29 cellular contexts compared by ENCODE assay signal in the genomic region with DNA sequence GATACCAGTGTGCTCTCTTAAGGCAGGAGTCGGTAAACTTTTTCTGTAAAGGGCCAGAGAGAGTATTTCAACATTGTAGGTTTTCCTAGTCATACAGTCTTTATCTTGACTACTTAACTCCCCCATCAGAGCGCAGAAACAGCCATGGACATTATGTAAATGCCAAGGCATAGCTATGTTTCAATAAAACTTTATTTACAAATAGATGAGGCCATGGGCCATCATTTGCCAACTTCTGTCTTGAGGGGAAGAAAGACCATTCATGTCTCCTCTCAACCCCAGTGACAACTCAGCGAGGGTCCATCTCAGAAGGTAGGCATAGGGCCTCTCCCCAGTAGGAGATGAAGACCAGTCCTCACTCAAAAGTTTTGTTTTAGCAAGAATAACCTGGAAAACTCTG.
"Had no signal": no experiment of that assay in that cellular context is flagged by ENCODE, and none has a peak within 500 bp of the region (broad histone marks: within the 10 kb centered on the region; RNA-seq: fewer than 3 reads in every experiment).

No MANE protein-coding gene starts in this region.

- H3K36me3 ChIP-seq: stomach, suprapubic skin, thoracic aorta, thyroid gland, tibial artery, tibial nerve, transverse colon, upper lobe of left lung, upper lobe of right lung, uterus, vagina had no signal

- H3K4me3 Mint-ChIP-seq: stimulated activated effector memory CD8-positive, alpha-beta T cell treated with anti-CD3 and anti-CD28 coated beads, Interleukin-12 subunit alpha, Interleukin-12 subunit beta, amount 100 ng/mL, for 72 hours; stimulated activated memory B cell treated with anti-CD40 and anti-IgM and Interleukin-4, amounts not matched to agents 10 μg/mL and 1 μg/mL and 100 μg/mL, for 72 hours; stimulated activated naive B cell treated with anti-CD40 and anti-IgM and Interleukin-4, amounts not matched to agents 10 μg/mL and 1 μg/mL and 100 μg/mL, for 72 hours; stimulated activated naive CD8-positive, alpha-beta T cell treated with anti-CD3 and anti-CD28 coated beads, Interleukin-15, amount 100 ng/mL, for 72 hours; stimulated activated naive CD8-positive, alpha-beta T cell treated with anti-CD3 and anti-CD28 coated beads, Interleukin-15, Interleukin-2, amounts not matched to agents 100 ng/mL and 50 ng/mL, for 24 hours; type B pancreatic cell had no signal

- H3K27me3 ChIP-seq: stomach, suprapubic skin, testis, thyroid gland, tibial artery, tibial nerve, transverse colon, upper lobe of left lung, upper lobe of right lung, uterus, vagina had no signal

- DNase-seq: stimulated activated CD4-positive, alpha-beta T cell treated with anti-CD3 and anti-CD28 coated beads, Interleukin-2, amount 100 ng/mL, for 48 hours; stimulated activated CD4-positive, alpha-beta T cell treated with anti-CD3 and anti-CD28 coated beads, Interleukin-4, amount 100 ng/mL, for 1 hour; stimulated activated CD4-positive, alpha-beta T cell treated with anti-CD3 and anti-CD28 coated beads, Interleukin-4, amount 100 ng/mL, for 24 hours; stimulated activated CD4-positive, alpha-beta T cell treated with anti-CD3 and anti-CD28 coated beads, Interleukin-4, amount 100 ng/mL, for 4 hours; stimulated activated CD8-positive, alpha-beta memory T cell treated with anti-CD3 and anti-CD28 coated beads, Interleukin-4, amount 100 ng/mL, for 48 hours; stimulated activated naive B cell treated with anti-CD40 and anti-IgM and Interleukin-4, amounts not matched to agents 10 μg/mL and 1 μg/mL and 100 μg/mL, for 72 hours; stimulated activated naive CD4-positive, alpha-beta T cell; stimulated activated naive CD4-positive, alpha-beta T cell treated with Interleukin-2 at 50 U/mL for 16 hours; stimulated activated naive CD8-positive, alpha-beta T cell treated with anti-CD3 and anti-CD28 coated beads, Interleukin-15, amount 100 ng/mL, for 72 hours; stimulated activated naive CD8-positive, alpha-beta T cell treated with anti-CD3 and anti-CD28 coated beads, Interleukin-15, Interleukin-2, amounts not matched to agents 100 U/mL and 50 U/mL, for 24 hours; stomach; substantia nigra; testis; thyroid gland; tibial artery; transverse colon; trophoblast cell; upper lobe of left lung; upper lobe of right lung; uterus had no signal

- H3K9me3 Mint-ChIP-seq: stimulated activated effector memory CD8-positive, alpha-beta T cell treated with anti-CD3 and anti-CD28 coated beads, Interleukin-12 subunit alpha, Interleukin-12 subunit beta, amount 100 ng/mL, for 72 hours had no signal

- H3K36me3 Mint-ChIP-seq: stimulated activated effector memory CD8-positive, alpha-beta T cell treated with anti-CD3 and anti-CD28 coated beads, Interleukin-12 subunit alpha, Interleukin-12 subunit beta, amount 100 ng/mL, for 72 hours; stimulated activated memory B cell treated with anti-CD40 and anti-IgM and Interleukin-4, amounts not matched to agents 10 μg/mL and 1 μg/mL and 100 μg/mL, for 72 hours; stimulated activated naive B cell treated with anti-CD40 and anti-IgM and Interleukin-4, amounts not matched to agents 10 μg/mL and 1 μg/mL and 100 μg/mL, for 72 hours; type B pancreatic cell had no signal

- H3K4me3 ChIP-seq: stomach, suprapubic skin, testis, thoracic aorta, thyroid gland, tibial artery, tibial nerve, transverse colon, upper lobe of left lung, upper lobe of right lung, uterus, vagina had no signal

- H3K27ac Mint-ChIP-seq: stimulated activated effector memory CD8-positive, alpha-beta T cell treated with anti-CD3 and anti-CD28 coated beads, Interleukin-12 subunit alpha, Interleukin-12 subunit beta, amount 100 ng/mL, for 72 hours; stimulated activated memory B cell treated with anti-CD40 and anti-IgM and Interleukin-4, amounts not matched to agents 10 μg/mL and 1 μg/mL and 100 μg/mL, for 72 hours; stimulated activated naive B cell treated with anti-CD40 and anti-IgM and Interleukin-4, amounts not matched to agents 10 μg/mL and 1 μg/mL and 100 μg/mL, for 72 hours; stimulated activated naive CD8-positive, alpha-beta T cell treated with anti-CD3 and anti-CD28 coated beads, Interleukin-15, amount 100 ng/mL, for 72 hours; stimulated activated naive CD8-positive, alpha-beta T cell treated with anti-CD3 and anti-CD28 coated beads, Interleukin-15, Interleukin-2, amounts not matched to agents 100 ng/mL and 50 ng/mL, for 24 hours; type B pancreatic cell had no signal

- H3K9me3 ChIP-seq: stomach, suprapubic skin, testis, thoracic aorta, thyroid gland, tibial artery, tibial nerve, transverse colon, upper lobe of left lung, upper lobe of right lung, uterus, vagina had no signal

- FAIRE-seq: urothelium cell line had no signal

- H3K27me3 Mint-ChIP-seq: stimulated activated memory B cell treated with anti-CD40 and anti-IgM and Interleukin-4, amounts not matched to agents 10 μg/mL and 1 μg/mL and 100 μg/mL, for 72 hours; stimulated activated naive B cell treated with anti-CD40 and anti-IgM and Interleukin-4, amounts not matched to agents 10 μg/mL and 1 μg/mL and 100 μg/mL, for 72 hours; stimulated activated naive CD8-positive, alpha-beta T cell treated with anti-CD3 and anti-CD28 coated beads, Interleukin-15, amount 100 ng/mL, for 72 hours; stimulated activated naive CD8-positive, alpha-beta T cell treated with anti-CD3 and anti-CD28 coated beads, Interleukin-15, Interleukin-2, amounts not matched to agents 100 ng/mL and 50 ng/mL, for 24 hours; type B pancreatic cell had no signal

- H3K27ac ChIP-seq: stomach, suprapubic skin, testis, thoracic aorta, thyroid gland, tibial artery, tibial nerve, transverse colon, upper lobe of left lung, upper lobe of right lung, uterus, vagina had no signal

- H3K4me1 Mint-ChIP-seq: stimulated activated effector memory CD8-positive, alpha-beta T cell treated with anti-CD3 and anti-CD28 coated beads, Interleukin-12 subunit alpha, Interleukin-12 subunit beta, amount 100 ng/mL, for 72 hours; stimulated activated memory B cell treated with anti-CD40 and anti-IgM and Interleukin-4, amounts not matched to agents 10 μg/mL and 1 μg/mL and 100 μg/mL, for 72 hours; stimulated activated naive B cell treated with anti-CD40 and anti-IgM and Interleukin-4, amounts not matched to agents 10 μg/mL and 1 μg/mL and 100 μg/mL, for 72 hours; stimulated activated naive CD8-positive, alpha-beta T cell treated with anti-CD3 and anti-CD28 coated beads, Interleukin-15, amount 100 ng/mL, for 72 hours had no signal

- ATAC-seq: stimulated activated effector memory CD8-positive, alpha-beta T cell treated with anti-CD3 and anti-CD28 coated beads, Interleukin-12 subunit alpha, Interleukin-12 subunit beta, amount 100 ng/mL, for 72 hours; stimulated activated memory B cell treated with anti-CD40 and anti-IgM and Interleukin-4, amounts not matched to agents 10 μg/mL and 1 μg/mL and 100 μg/mL, for 72 hours; stimulated activated naive B cell treated with anti-CD40 and anti-IgM and Interleukin-4, amounts not matched to agents 10 μg/mL and 1 μg/mL and 100 μg/mL, for 72 hours; stimulated activated naive CD8-positive, alpha-beta T cell treated with anti-CD3 and anti-CD28 coated beads, Interleukin-15, amount 100 ng/mL, for 72 hours; stimulated activated naive CD8-positive, alpha-beta T cell treated with anti-CD3 and anti-CD28 coated beads, Interleukin-15, Interleukin-2, amounts not matched to agents 100 U/mL and 50 U/mL, for 24 hours; upper lobe of right lung had no signal

- H3K4me1 ChIP-seq: stomach, suprapubic skin, testis, thyroid gland, tibial artery, tibial nerve, transverse colon, upper lobe of left lung, upper lobe of right lung, uterus, vagina had no signal
